ENCODE assay signal across 27 cellular contexts in the genomic region with DNA sequence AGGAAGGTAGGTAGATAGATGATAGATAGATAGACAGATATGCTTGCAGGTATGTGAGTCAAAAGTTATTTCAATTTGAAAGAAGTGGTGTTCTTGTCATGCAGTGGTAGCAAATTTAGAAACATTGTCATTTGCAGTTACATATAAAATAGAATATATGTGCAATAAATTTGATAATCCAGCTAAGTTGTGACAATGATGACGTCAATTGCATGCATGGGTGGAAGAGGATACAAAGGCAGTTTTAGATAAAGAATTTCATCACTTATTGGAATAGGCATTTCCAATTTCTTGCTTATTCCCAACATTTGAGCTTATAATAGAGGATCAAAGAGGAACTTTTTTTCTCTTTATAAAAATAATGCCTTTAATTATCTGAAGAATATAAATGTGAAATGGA.
"Had no signal": no experiment of that assay in that cellular context is flagged by ENCODE, and none has a peak within 500 bp of the region (broad histone marks: within the 10 kb centered on the region; RNA-seq: fewer than 3 reads in every experiment).

No MANE protein-coding gene starts in this region.

- H3K9me3 ChIP-seq: testis, thoracic aorta, thyroid gland, transverse colon, upper lobe of right lung, uterus, vagina had no signal

- DNase-seq: stimulated activated CD4-positive, alpha-beta T cell treated with anti-CD3 and anti-CD28 coated beads, Interleukin-2, amount 100 ng/mL, for 48 hours; stimulated activated CD4-positive, alpha-beta T cell treated with anti-CD3 and anti-CD28 coated beads, Interleukin-4, amount 100 ng/mL, for 1 hour; stimulated activated CD4-positive, alpha-beta T cell treated with anti-CD3 and anti-CD28 coated beads, Interleukin-4, amount 100 ng/mL, for 24 hours; stimulated activated CD4-positive, alpha-beta T cell treated with anti-CD3 and anti-CD28 coated beads, Interleukin-4, amount 100 ng/mL, for 4 hours; stimulated activated CD8-positive, alpha-beta memory T cell treated with anti-CD3 and anti-CD28 coated beads, Interleukin-4, amount 100 ng/mL, for 48 hours; stimulated activated naive B cell treated with anti-CD40 and anti-IgM and Interleukin-4, amounts not matched to agents 10 μg/mL and 1 μg/mL and 100 μg/mL, for 72 hours; stimulated activated naive CD4-positive, alpha-beta T cell; stimulated activated naive CD4-positive, alpha-beta T cell treated with Interleukin-2 at 50 U/mL for 16 hours; stimulated activated naive CD8-positive, alpha-beta T cell treated with anti-CD3 and anti-CD28 coated beads, Interleukin-15, amount 100 ng/mL, for 72 hours; stimulated activated naive CD8-positive, alpha-beta T cell treated with anti-CD3 and anti-CD28 coated beads, Interleukin-15, Interleukin-2, amounts not matched to agents 100 U/mL and 50 U/mL, for 24 hours; stomach; substantia nigra; testis; thyroid gland; tibial artery; transverse colon; trophoblast cell; upper lobe of left lung; upper lobe of right lung; uterus had no signal

- ATAC-seq: stimulated activated effector memory CD8-positive, alpha-beta T cell treated with anti-CD3 and anti-CD28 coated beads, Interleukin-12 subunit alpha, Interleukin-12 subunit beta, amount 100 ng/mL, for 72 hours; stimulated activated memory B cell treated with anti-CD40 and anti-IgM and Interleukin-4, amounts not matched to agents 10 μg/mL and 1 μg/mL and 100 μg/mL, for 72 hours; stimulated activated naive B cell treated with anti-CD40 and anti-IgM and Interleukin-4, amounts not matched to agents 10 μg/mL and 1 μg/mL and 100 μg/mL, for 72 hours; stimulated activated naive CD8-positive, alpha-beta T cell treated with anti-CD3 and anti-CD28 coated beads, Interleukin-15, amount 100 ng/mL, for 72 hours; stimulated activated naive CD8-positive, alpha-beta T cell treated with anti-CD3 and anti-CD28 coated beads, Interleukin-15, Interleukin-2, amounts not matched to agents 100 U/mL and 50 U/mL, for 24 hours; upper lobe of right lung had no signal

- H3K27me3 ChIP-seq: stomach, suprapubic skin, testis, thyroid gland, tibial artery, tibial nerve, transverse colon, upper lobe of left lung, upper lobe of right lung, uterus, vagina had no signal

- FAIRE-seq: urothelium cell line had no signal

- H3K4me3 ChIP-seq: stomach, suprapubic skin, testis, thoracic aorta, thyroid gland, tibial artery, tibial nerve, transverse colon, upper lobe of left lung, upper lobe of right lung, uterus, vagina had no signal

- H3K27ac ChIP-seq: stomach, suprapubic skin, testis, thoracic aorta, thyroid gland, tibial artery, tibial nerve, transverse colon, upper lobe of left lung, upper lobe of right lung, uterus, vagina had no signal

- H3K36me3 ChIP-seq: stomach, suprapubic skin, thoracic aorta, thyroid gland, tibial artery, tibial nerve, transverse colon, upper lobe of left lung, upper lobe of right lung, uterus, vagina had no signal

- H3K4me1 ChIP-seq: stomach, suprapubic skin, thyroid gland, tibial artery, tibial nerve, transverse colon, upper lobe of left lung, upper lobe of right lung, uterus, vagina had no signal
